Comparison of ENCODE assay signal across 21 cellular contexts in the genomic region with DNA sequence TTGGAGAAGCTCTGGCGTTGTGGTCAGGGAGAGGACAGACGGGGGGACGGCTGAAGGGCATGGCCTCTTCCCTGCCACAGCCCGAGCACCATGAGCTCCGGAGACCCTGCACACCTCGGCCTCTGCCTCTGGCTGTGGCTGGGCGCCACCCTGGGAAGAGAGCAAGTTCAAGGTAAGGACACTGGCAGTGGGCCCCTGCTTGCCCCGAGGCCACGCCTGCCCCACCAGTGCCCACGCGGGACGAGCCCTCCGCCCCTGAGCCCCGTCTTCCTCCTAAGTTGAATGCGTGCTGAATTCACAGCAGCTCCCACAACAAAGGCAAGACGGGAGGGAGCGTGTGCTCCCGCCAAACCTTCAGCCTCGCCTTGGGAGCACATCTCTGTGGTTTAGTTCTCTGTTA. TPM values are rescaled to one million over a fixed set of nuclear protein-coding genes. Genes with fewer than 3 reads are reported as not detected.
"Had no signal": no experiment of that assay in that cellular context is flagged by ENCODE, and none has a peak within 500 bp of the region (broad histone marks: within the 10 kb centered on the region; RNA-seq: fewer than 3 reads in every experiment).

No MANE protein-coding gene starts in this region.

- H3K27ac ChIP-seq: ascending aorta, coronary artery, esophagus muscularis mucosa, gastrocnemius medialis, transverse colon, uterus had no signal

- H3K36me3 ChIP-seq: ascending aorta, esophagus muscularis mucosa, gastrocnemius medialis, transverse colon, uterus had no signal

- H3K27ac Mint-ChIP-seq: activated CD4-positive, alpha-beta memory T cell treated with anti-CD3 and anti-CD28 coated beads, Interleukin-2, amount 10 ng/mL, durations not matched to agents 7 days and 5 days; activated naive CD4-positive, alpha-beta T cell treated with anti-CD3 and anti-CD28 coated beads, Interleukin-2, amount 10 ng/mL, durations not matched to agents 7 days and 5 days; activated T-cell treated with anti-CD3 and anti-CD28 coated beads, Interleukin-2, amount 50 U/mL, for 72 hours; natural killer cell treated with Interleukin-12 subunit alpha and Interleukin-12 subunit beta and Interleukin-15 and Interleukin-18, amount 100 ng/mL, for 72 hours; stimulated activated memory B cell treated with anti-CD40 and anti-IgM and Interleukin-4, amounts not matched to agents 10 μg/mL and 1 μg/mL and 100 μg/mL, for 72 hours had no signal

- H3K9me3 ChIP-seq: ascending aorta, esophagus muscularis mucosa, gastrocnemius medialis, transverse colon, uterus had no signal

- H3K9me3 Mint-ChIP-seq: activated CD4-positive, alpha-beta memory T cell treated with anti-CD3 and anti-CD28 coated beads, Interleukin-2, amount 10 ng/mL, durations not matched to agents 7 days and 5 days; activated naive CD4-positive, alpha-beta T cell treated with anti-CD3 and anti-CD28 coated beads, Interleukin-2, amount 10 ng/mL, durations not matched to agents 7 days and 5 days; activated T-cell treated with anti-CD3 and anti-CD28 coated beads, Interleukin-2, amount 50 U/mL, for 72 hours; natural killer cell treated with Interleukin-12 subunit alpha and Interleukin-12 subunit beta and Interleukin-15 and Interleukin-18, amount 100 ng/mL, for 72 hours had no signal

- H3K4me3 Mint-ChIP-seq: activated CD4-positive, alpha-beta memory T cell treated with anti-CD3 and anti-CD28 coated beads, Interleukin-2, amount 10 ng/mL, durations not matched to agents 7 days and 5 days; activated naive CD4-positive, alpha-beta T cell treated with anti-CD3 and anti-CD28 coated beads, Interleukin-2, amount 10 ng/mL, durations not matched to agents 7 days and 5 days; natural killer cell treated with Interleukin-12 subunit alpha and Interleukin-12 subunit beta and Interleukin-15 and Interleukin-18, amount 100 ng/mL, for 72 hours; stimulated activated memory B cell treated with anti-CD40 and anti-IgM and Interleukin-4, amounts not matched to agents 10 μg/mL and 1 μg/mL and 100 μg/mL, for 72 hours had no signal

- H3K4me3 ChIP-seq: ascending aorta, coronary artery, esophagus muscularis mucosa, gastrocnemius medialis, transverse colon, uterus had no signal

- H3K4me1 ChIP-seq: ascending aorta, gastrocnemius medialis, uterus had no signal

- ATAC-seq: gastrocnemius medialis; natural killer cell treated with Interleukin-12 subunit alpha and Interleukin-12 subunit beta and Interleukin-15 and Interleukin-18, amount 100 ng/mL, for 72 hours; sciatic nerve; stimulated activated memory B cell treated with anti-CD40 and anti-IgM and Interleukin-4, amounts not matched to agents 10 μg/mL and 1 μg/mL and 100 μg/mL, for 72 hours had no signal

- H3K36me3 Mint-ChIP-seq: activated naive CD4-positive, alpha-beta T cell treated with anti-CD3 and anti-CD28 coated beads, Interleukin-2, amount 10 ng/mL, durations not matched to agents 7 days and 5 days; natural killer cell treated with Interleukin-12 subunit alpha and Interleukin-12 subunit beta and Interleukin-15 and Interleukin-18, amount 100 ng/mL, for 72 hours; stimulated activated memory B cell treated with anti-CD40 and anti-IgM and Interleukin-4, amounts not matched to agents 10 μg/mL and 1 μg/mL and 100 μg/mL, for 72 hours had no signal

- DNase-seq: activated CD4-positive, alpha-beta memory T cell treated with anti-CD3 and anti-CD28 coated beads, Interleukin-2, amount 10 ng/mL, durations not matched to agents 7 days and 5 days; activated CD4-positive, alpha-beta T cell treated with anti-CD3 and anti-CD28 coated beads for 4 hours; activated CD4-positive, CD25-positive, alpha-beta regulatory T cell; activated T-cell treated with anti-CD3 and anti-CD28 coated beads, Interleukin-2, amount 50 U/mL, for 72 hours; cerebellar nuclear complex; gastrocnemius medialis; small intestine; stimulated activated CD4-positive, alpha-beta T cell treated with anti-CD3 and anti-CD28 coated beads, Interleukin-15, amount 100 ng/mL, for 24 hours; transverse colon; uterus had no signal

RNA-seq across cellular contexts. Expression of gene COL20A1, which starts 2.0 kb away (rescaled TPM):
- total RNA-seq: activated CD4-positive, alpha-beta memory T cell treated with anti-CD3 and anti-CD28 coated beads, Interleukin-2, amount 10 ng/mL, durations not matched to agents 7 days and 5 days; ascending aorta; liver; natural killer cell treated with Interleukin-12 subunit alpha and Interleukin-12 subunit beta and Interleukin-15 and Interleukin-18, amount 100 ng/mL, for 72 hours; omental fat pad had no signal

RNA-seq across cellular contexts. Expression of gene NKAIN4, which starts 40.8 kb away (rescaled TPM):
- total RNA-seq: activated CD4-positive, alpha-beta memory T cell treated with anti-CD3 and anti-CD28 coated beads, Interleukin-2, amount 10 ng/mL, durations not matched to agents 7 days and 5 days; activated T-cell treated with anti-CD3 and anti-CD28 coated beads, Interleukin-2, amount 50 U/mL, for 72 hours; ascending aorta; gastrocnemius medialis; natural killer cell treated with Interleukin-12 subunit alpha and Interleukin-12 subunit beta and Interleukin-15 and Interleukin-18, amount 100 ng/mL, for 72 hours; omental fat pad; T-helper 1 cell treated with Interleukin-12 subunit alpha and Interleukin-12 subunit beta and Interleukin-4 antibody, amounts not matched to agents 30 ng/mL and 1 ng/mL, for 36 hours had no signal

RNA-seq across cellular contexts. Expression of gene BIRC7, which starts 59.3 kb away (rescaled TPM):
- total RNA-seq: activated CD4-positive, alpha-beta memory T cell treated with anti-CD3 and anti-CD28 coated beads, Interleukin-2, amount 10 ng/mL, durations not matched to agents 7 days and 5 days; ascending aorta; esophagus muscularis mucosa; gastrocnemius medialis; natural killer cell treated with Interleukin-12 subunit alpha and Interleukin-12 subunit beta and Interleukin-15 and Interleukin-18, amount 100 ng/mL, for 72 hours; T-helper 1 cell treated with Interleukin-12 subunit alpha and Interleukin-12 subunit beta and Interleukin-4 antibody, amounts not matched to agents 30 ng/mL and 1 ng/mL, for 36 hours; temporal lobe; uterus had no signal
